ENCODE assay signal across 23 cellular contexts in the genomic region with DNA sequence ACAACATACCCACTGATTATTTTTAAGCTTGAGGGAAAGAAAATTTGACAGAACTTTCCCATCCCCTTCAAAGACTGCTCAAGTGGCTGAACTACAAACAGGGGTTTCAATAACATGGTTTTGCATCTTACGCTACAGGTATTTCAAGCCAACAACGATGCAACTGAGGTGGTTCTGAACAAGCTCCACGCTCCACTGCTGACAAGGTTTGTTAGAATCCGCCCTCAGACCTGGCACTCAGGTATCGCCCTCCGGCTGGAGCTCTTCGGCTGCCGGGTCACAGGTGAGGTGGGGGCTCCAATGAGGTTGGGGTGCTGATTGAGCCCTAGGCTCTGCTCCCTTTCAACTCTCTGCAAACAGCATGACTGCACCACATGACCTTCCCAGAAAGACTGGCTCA. TPM values are rescaled to one million over a fixed set of nuclear protein-coding genes. Genes with fewer than 3 reads are reported as not detected.
DNase-seq lines count a peak whose midpoint lies in the region; ATAC-seq, FAIRE-seq and TF ChIP-seq lines count a peak whose summit lies in the region.
"Had no signal": no experiment of that assay in that cellular context is flagged by ENCODE, and none has a peak within 500 bp of the region (broad histone marks: within the 10 kb centered on the region; RNA-seq: fewer than 3 reads in every experiment).

No MANE protein-coding gene starts in this region.

- no peak overlapping the region for H3K4me3 ChIP-seq in bronchial epithelial cell (ENCODE audit: low read depth, low read length)
- no peak overlapping the region for H3K4me3 ChIP-seq in stomach smooth muscle (ENCODE audit: low read length in 2 of 2)
- no peak overlapping the region for H3K4me3 ChIP-seq in GM23338
- H3K4me3 ChIP-seq: A549; BLaER1 treated with 17β-estradiol and CSF1 and Interleukin-3, amounts not matched to agents 10 nM and 100 nM; GM12878 had no signal

- H3K4me3 Mint-ChIP-seq in glutamatergic neuron (ENCODE audit: unreplicated experiment) (peak overlapping the region; percentile 42), GM23338 (no peak overlapping the region)
- H3K4me3 Mint-ChIP-seq: CD14-positive monocyte; CD4-positive, alpha-beta T cell; CD8-positive, alpha-beta memory T cell had no signal

- DNase-seq in bronchial epithelial cell (ENCODE audit: low read depth): no peak
- no peak for DNase-seq in glutamatergic neuron
- DNase-seq in NCI-H774 (lab: John Stamatoyannopoulos, UW): no peak
- DNase-seq in kidney tubule cell (ENCODE audit: low spot score): no peak
- no peak for DNase-seq in GM23338 (ENCODE audit: low spot score)
- DNase-seq: 8988T; ACHN; AML-193; BE2C; CD4-positive, alpha-beta T cell; CD8-positive, alpha-beta memory T cell; DMS79; EL; GDM1; H7; HCEC 1CT had no signal

- H3K27me3 ChIP-seq in bronchial epithelial cell (ENCODE audit: control insufficient read depth, insufficient read depth, low read length) (no peaks in the 10 kb centered on the region), stomach smooth muscle (ENCODE audit: control insufficient read depth in 1 of 2, insufficient read depth in 2 of 2, low read length in 2 of 2) (no peaks in the 10 kb centered on the region), GM23338 (ENCODE audit: insufficient read depth) (no peaks in the 10 kb centered on the region)
- H3K27me3 ChIP-seq: BE2C; BLaER1 treated with 17β-estradiol and CSF1 and Interleukin-3, amounts not matched to agents 10 nM and 100 nM had no signal

- H3K9ac ChIP-seq in stomach smooth muscle (ENCODE audit: low read length in 2 of 2): no peak overlapping the region
- H3K9ac ChIP-seq: BLaER1 treated with 17β-estradiol and CSF1 and Interleukin-3, amounts not matched to agents 10 nM and 100 nM had no signal

- H3K27ac ChIP-seq in stomach smooth muscle (ENCODE audit: low read length) (peak overlapping the region; percentile 89), GM23338 (ENCODE audit: low read depth) (no peak overlapping the region)
- H3K27ac ChIP-seq: BLaER1 treated with 17β-estradiol and CSF1 and Interleukin-3, amounts not matched to agents 10 nM and 100 nM had no signal

- H4K20me1 ChIP-seq in GM23338 (replicated peaks; ENCODE audit: insufficient read depth): no peaks in the 10 kb centered on the region

- H3K4me2 ChIP-seq in GM23338: no peak overlapping the region
- H3K4me2 ChIP-seq: A549; BLaER1 treated with 17β-estradiol and CSF1 and Interleukin-3, amounts not matched to agents 10 nM and 100 nM had no signal

- H3K36me3 ChIP-seq in bronchial epithelial cell (ENCODE audit: control insufficient read depth, insufficient read depth, low read length): peaks cover 5% of the 10 kb centered on the region
- H3K36me3 ChIP-seq in stomach smooth muscle (ENCODE audit: control insufficient read depth in 2 of 2, insufficient read depth in 2 of 2, low read length in 2 of 2): peaks cover 76 to 86% of the 10 kb centered on the region in 2 donors
- H3K36me3 ChIP-seq in GM23338 (ENCODE audit: insufficient read depth): no peaks in the 10 kb centered on the region
- H3K36me3 ChIP-seq: BE2C had no signal

- H3K27me3 Mint-ChIP-seq in glutamatergic neuron (ENCODE audit: unreplicated experiment) (peaks cover 12% of the 10 kb centered on the region), GM23338 (ENCODE audit: insufficient read depth, low read depth, poor library complexity) (no peaks in the 10 kb centered on the region)

- FAIRE-seq in bronchial epithelial cell (lab: Jason Lieb, UNC): peak; percentile 55
- FAIRE-seq: A549, D721Med, GM12878, H1 had no signal

- no peaks in the 10 kb centered on the region for H3K79me2 ChIP-seq in GM23338 (replicated peaks; ENCODE audit: insufficient read depth)

- peaks cover 42% of the 10 kb centered on the region for H3K4me1 Mint-ChIP-seq in glutamatergic neuron (ENCODE audit: low read depth, unreplicated experiment)
- peaks cover 17% of the 10 kb centered on the region for H3K4me1 Mint-ChIP-seq in GM23338
- H3K4me1 Mint-ChIP-seq: CD8-positive, alpha-beta memory T cell had no signal

- no peak for TF ChIP-seq CTCF in bronchial epithelial cell (IDR thresholded peaks at IDR 0.05; ENCODE audit: insufficient read depth, low read length, severe bottlenecking)
- TF ChIP-seq CTCF in glutamatergic neuron (IDR thresholded peaks at IDR 0.05; ENCODE audit: partially characterized antibody, unreplicated experiment): no peak
- TF ChIP-seq CTCF in GM23338 (conservative IDR thresholded peaks at IDR 0.05; ENCODE audit: low read depth in 2 of 2): no peak

- no peaks in the 10 kb centered on the region for H3K9me2 ChIP-seq in GM23338 (ENCODE audit: insufficient read depth)

- no peaks in the 10 kb centered on the region for H3F3A ChIP-seq in GM23338 (replicated peaks; ENCODE audit: low read depth)

- H2AFZ ChIP-seq in GM23338: no peak overlapping the region

- H3K9me3 Mint-ChIP-seq in glutamatergic neuron (ENCODE audit: unreplicated experiment): peaks cover 13% of the 10 kb centered on the region
- H3K9me3 Mint-ChIP-seq in GM23338: no peaks in the 10 kb centered on the region
- H3K9me3 Mint-ChIP-seq: CD14-positive monocyte; CD4-positive, alpha-beta T cell; CD8-positive, alpha-beta memory T cell had no signal

- H3K4me1 ChIP-seq in stomach smooth muscle (ENCODE audit: control insufficient read depth, insufficient read depth, low read length) (peaks cover 44% of the 10 kb centered on the region), GM23338 (ENCODE audit: insufficient read depth) (peaks cover 11% of the 10 kb centered on the region)
- H3K4me1 ChIP-seq: BLaER1 treated with 17β-estradiol and CSF1 and Interleukin-3, amounts not matched to agents 10 nM and 100 nM had no signal

- H3K36me3 Mint-ChIP-seq in glutamatergic neuron (ENCODE audit: unreplicated experiment) (peaks cover 25% of the 10 kb centered on the region), GM23338 (ENCODE audit: low read depth) (peaks cover 46% of the 10 kb centered on the region)
- H3K36me3 Mint-ChIP-seq: CD14-positive monocyte; CD8-positive, alpha-beta memory T cell had no signal

- ATAC-seq in GM23338: no peak
- ATAC-seq: A549, GM12878 had no signal

- H3K9me3 ChIP-seq in stomach smooth muscle (ENCODE audit: control insufficient read depth in 2 of 2, low read length in 2 of 2): no peaks in the 10 kb centered on the region
- H3K9me3 ChIP-seq: A549; BE2C; BLaER1 treated with 17β-estradiol and CSF1 and Interleukin-3, amounts not matched to agents 10 nM and 100 nM had no signal

- peak overlapping the region; percentile 96 for H3K27ac Mint-ChIP-seq in glutamatergic neuron (ENCODE audit: unreplicated experiment)
- no peak overlapping the region for H3K27ac Mint-ChIP-seq in GM23338
- H3K27ac Mint-ChIP-seq: CD14-positive monocyte; CD4-positive, alpha-beta T cell; CD8-positive, alpha-beta memory T cell had no signal

TF ChIP-seq in GM23338, 12 proteins besides CTCF, POLR2A, EP300 and RAD21 (continues in another document):
- no peak for TF ChIP-seq STAT1 (IDR thresholded peaks at IDR 0.05; ENCODE audit: unreplicated experiment)
- TF ChIP-seq, protein P1, sequence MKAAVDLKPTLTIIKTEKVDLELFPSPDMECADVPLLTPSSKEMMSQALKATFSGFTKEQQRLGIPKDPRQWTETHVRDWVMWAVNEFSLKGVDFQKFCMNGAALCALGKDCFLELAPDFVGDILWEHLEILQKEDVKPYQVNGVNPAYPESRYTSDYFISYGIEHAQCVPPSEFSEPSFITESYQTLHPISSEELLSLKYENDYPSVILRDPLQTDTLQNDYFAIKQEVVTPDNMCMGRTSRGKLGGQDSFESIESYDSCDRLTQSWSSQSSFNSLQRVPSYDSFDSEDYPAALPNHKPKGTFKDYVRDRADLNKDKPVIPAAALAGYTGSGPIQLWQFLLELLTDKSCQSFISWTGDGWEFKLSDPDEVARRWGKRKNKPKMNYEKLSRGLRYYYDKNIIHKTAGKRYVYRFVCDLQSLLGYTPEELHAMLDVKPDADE (IDR thresholded peaks at IDR 0.05): no peak
- no peak for TF ChIP-seq EZH2 (IDR thresholded peaks at IDR 0.05; ENCODE audit: low read depth, unreplicated experiment)
- TF ChIP-seq JUNB (IDR thresholded peaks at IDR 0.05; ENCODE audit: unreplicated experiment): no peak
- TF ChIP-seq ZNF331 (CRISPR knock-in tag; IDR thresholded peaks at IDR 0.05; ENCODE audit: low read depth): no peak
- TF ChIP-seq POLR2AphosphoS5 (IDR thresholded peaks at IDR 0.05; ENCODE audit: low read depth): no peak

RNA-seq across cellular contexts. Expression of gene NRP2, which starts 58.1 kb away (rescaled TPM):
- 12.8 and 21.3 TPM in 2 replicates for total RNA-seq in bronchial epithelial cell
- 89.0 TPM for total RNA-seq in glutamatergic neuron (ENCODE audit: unreplicated experiment)
- 17.4 and 22.0 TPM in 2 replicates for total RNA-seq in GM23338 (2014; rRNA removed; shearing (Covaris generic))
- polyA plus RNA-seq in GM23338 (2016; fragmentation: Nextera tagmentation; extraction: Ambion mirVana): 18.4 and 19.1 TPM in 2 replicates
- polyA plus RNA-seq: CD8-positive, alpha-beta memory T cell had no signal
